19 cellular contexts compared by ENCODE assay signal in genomic region chr9:128033609-128034008, GRCh38. TPM values are rescaled to one million over a fixed set of nuclear protein-coding genes. Genes with fewer than 3 reads are reported as not detected.
DNase-seq lines count a peak whose midpoint lies in the region; ATAC-seq and TF ChIP-seq lines count a peak whose summit lies in the region.
"Had no signal": no experiment of that assay in that cellular context is flagged by ENCODE, and none has a peak within 500 bp of the region (broad histone marks: within the 10 kb centered on the region; RNA-seq: fewer than 3 reads in every experiment).

No MANE protein-coding gene starts in this region.

- CTCF ChIA-PET in PC-9 (lab: Charles Lee): interaction anchor here (0.6 to 2.7 kb wide), 3 partner anchors 43 to 92 kb away, joined by 3 to 23 read pairs (median 3); no protein-coding TSS in a partner anchor

- H3F3A ChIP-seq in PC-9 (ENCODE audit: insufficient read depth, low read depth): peaks cover 12% of the 10 kb centered on the region
- H3F3A ChIP-seq in neural progenitor cell (ENCODE audit: low read depth): peaks cover 9% of the 10 kb centered on the region

- TF ChIP-seq EP300 in stomach (IDR thresholded peaks at IDR 0.05): no peak

- no peak for ATAC-seq in activated naive CD8-positive, alpha-beta T cell treated with anti-CD3 and anti-CD28 coated beads, Interleukin-2, amount 10 ng/mL, durations not matched to agents 7 days and 5 days (ENCODE audit: low read depth)

- H3K9me3 Mint-ChIP-seq in activated T-cell treated with anti-CD3 and anti-CD28 coated beads, Interleukin-2, amount 50 U/mL, for 24 hours: no peaks in the 10 kb centered on the region
- no peaks in the 10 kb centered on the region for H3K9me3 Mint-ChIP-seq in activated naive CD8-positive, alpha-beta T cell treated with anti-CD3 and anti-CD28 coated beads, Interleukin-2, amount 10 ng/mL, durations not matched to agents 7 days and 5 days
- H3K9me3 Mint-ChIP-seq in neural progenitor cell: no peaks in the 10 kb centered on the region
- H3K9me3 Mint-ChIP-seq: mesothelial cell of epicardium had no signal

- H3K4me2 ChIP-seq in PC-9 (peak overlapping the region; percentile 45; the same call in 1 of the 2 replicates), neural progenitor cell (no peak overlapping the region)

- no peak for DNase-seq in activated T-cell treated with anti-CD3 and anti-CD28 coated beads, Interleukin-2, amount 50 U/mL, for 24 hours
- no peak for DNase-seq in activated T-cell treated with anti-CD3 and anti-CD28 coated beads, Interleukin-2, amount 50 U/mL, for 1 hour
- DNase-seq in PC-9 (no peak), neural progenitor cell (ENCODE audit: low spot score) (peak; percentile 29), stomach (no peak), NCI-H526 (lab: John Stamatoyannopoulos, UW) (no peak), adrenal gland (no peak)
- no peak for DNase-seq in activated naive CD8-positive, alpha-beta T cell treated with anti-CD3 and anti-CD28 coated beads, Interleukin-2, amount 10 ng/mL, durations not matched to agents 7 days and 5 days
- DNase-seq: aorta, DMS79, hypothalamus, Kasumi-1, kidney glomerular epithelial cell, NCI-H2171 treated with DMSO at 0.1 percent for 48 hours, NCI-H748 treated with DMSO at 0.1 percent for 48 hours, uterus had no signal

- TF ChIP-seq POLR2A in stomach (IDR thresholded peaks at IDR 0.05): no peak
- no peak for TF ChIP-seq POLR2A in adrenal gland (IDR thresholded peaks at IDR 0.05)

- H2AFZ ChIP-seq in PC-9 (no peak overlapping the region), neural progenitor cell (replicated peaks) (no peak overlapping the region)

- H4K20me1 ChIP-seq in PC-9 (ENCODE audit: insufficient read depth) (no peaks in the 10 kb centered on the region), neural progenitor cell (ENCODE audit: low read depth) (no peaks in the 10 kb centered on the region)

- H3K36me3 ChIP-seq in PC-9 (ENCODE audit: low read depth): no peaks in the 10 kb centered on the region
- H3K36me3 ChIP-seq in neural progenitor cell: no peaks in the 10 kb centered on the region
- no peaks in the 10 kb centered on the region for H3K36me3 ChIP-seq in stomach
- H3K36me3 ChIP-seq in adrenal gland (replicated peaks in 1 of 2): no peaks in the 10 kb centered on the region
- H3K36me3 ChIP-seq: HAP-1, uterus had no signal

- no TSS peak for BruUV-seq in PC-9 (replicated peaks; lab: Mats Ljungman, UMichigan)

- H3K4me3 Mint-ChIP-seq in activated T-cell treated with anti-CD3 and anti-CD28 coated beads, Interleukin-2, amount 50 U/mL, for 24 hours: no peak overlapping the region
- peak overlapping the region; percentile 61 for H3K4me3 Mint-ChIP-seq in activated naive CD8-positive, alpha-beta T cell treated with anti-CD3 and anti-CD28 coated beads, Interleukin-2, amount 10 ng/mL, durations not matched to agents 7 days and 5 days
- no peak overlapping the region for H3K4me3 Mint-ChIP-seq in neural progenitor cell
- H3K4me3 Mint-ChIP-seq: mesothelial cell of epicardium had no signal

- no peaks in the 10 kb centered on the region for H3K27me3 ChIP-seq in PC-9 (ENCODE audit: insufficient read depth, low read depth)
- no peaks in the 10 kb centered on the region for H3K27me3 ChIP-seq in neural progenitor cell
- H3K27me3 ChIP-seq in stomach: no peaks in the 10 kb centered on the region
- no peaks in the 10 kb centered on the region for H3K27me3 ChIP-seq in adrenal gland
- H3K27me3 ChIP-seq: foreskin keratinocyte, uterus had no signal

- H3K4me1 Mint-ChIP-seq in activated T-cell treated with anti-CD3 and anti-CD28 coated beads, Interleukin-2, amount 50 U/mL, for 24 hours (ENCODE audit: low read depth): peaks cover 50% of the 10 kb centered on the region
- H3K4me1 Mint-ChIP-seq in activated naive CD8-positive, alpha-beta T cell treated with anti-CD3 and anti-CD28 coated beads, Interleukin-2, amount 10 ng/mL, durations not matched to agents 7 days and 5 days: peaks cover 36% of the 10 kb centered on the region
- H3K4me1 Mint-ChIP-seq in neural progenitor cell: peaks cover 6% of the 10 kb centered on the region

- no peaks in the 10 kb centered on the region for H3K9me2 ChIP-seq in PC-9 (ENCODE audit: insufficient read depth)

- H3K27ac ChIP-seq in PC-9 (peak overlapping the region; percentile 41), neural progenitor cell (no peak overlapping the region), stomach (peak overlapping the region in 1 of 5 donors; percentile 25), adrenal gland (no peak overlapping the region)
- H3K27ac ChIP-seq: foreskin keratinocyte, uterus had no signal

- H3K9me3 ChIP-seq in PC-9 (ENCODE audit: insufficient read depth, low read depth): no peaks in the 10 kb centered on the region
- H3K9me3 ChIP-seq in neural progenitor cell (ENCODE audit: low read depth): no peaks in the 10 kb centered on the region
- H3K9me3 ChIP-seq in stomach: no peaks in the 10 kb centered on the region
- no peaks in the 10 kb centered on the region for H3K9me3 ChIP-seq in adrenal gland (replicated peaks in 1 of 3)
- H3K9me3 ChIP-seq: HAP-1, uterus had no signal

- H3K36me3 Mint-ChIP-seq in activated T-cell treated with anti-CD3 and anti-CD28 coated beads, Interleukin-2, amount 50 U/mL, for 24 hours (ENCODE audit: low read depth): no peaks in the 10 kb centered on the region
- no peaks in the 10 kb centered on the region for H3K36me3 Mint-ChIP-seq in activated naive CD8-positive, alpha-beta T cell treated with anti-CD3 and anti-CD28 coated beads, Interleukin-2, amount 10 ng/mL, durations not matched to agents 7 days and 5 days
- H3K36me3 Mint-ChIP-seq in neural progenitor cell: no peaks in the 10 kb centered on the region
- H3K36me3 Mint-ChIP-seq: mesothelial cell of epicardium had no signal

- intact Hi-C loops in PC-9 (cut with micrococcal nuclease; ENCODE audit: unreplicated experiment): loop anchor here (2.0 kb wide), 2 partner anchors 27 to 49 kb away; no protein-coding TSS in a partner anchor
- intact Hi-C loops in stomach (cut with DNase I; ENCODE audit: low total_unique reads): loop anchor here (10.0 kb wide), 1 partner anchor 49 kb away; the partner anchor contains the start of gene EEIG1
- intact Hi-C loops in adrenal gland (cut with DNase I): loop anchor here in 1 of 2 donors (2.0 kb wide), 1 partner anchor 89 kb away; no protein-coding TSS in a partner anchor

- TF ChIP-seq CTCF in PC-9 (conservative IDR thresholded peaks at IDR 0.05): no peak
- no peak for TF ChIP-seq CTCF in neural progenitor cell (IDR thresholded peaks at IDR 0.05)
- TF ChIP-seq CTCF in stomach (IDR thresholded peaks at IDR 0.05): no peak
- TF ChIP-seq CTCF in adrenal gland (IDR thresholded peaks at IDR 0.05): no peak

- peak overlapping the region; percentile 86 for H3K27ac Mint-ChIP-seq in activated T-cell treated with anti-CD3 and anti-CD28 coated beads, Interleukin-2, amount 50 U/mL, for 24 hours
- peak overlapping the region; percentile 79 for H3K27ac Mint-ChIP-seq in activated naive CD8-positive, alpha-beta T cell treated with anti-CD3 and anti-CD28 coated beads, Interleukin-2, amount 10 ng/mL, durations not matched to agents 7 days and 5 days
- H3K27ac Mint-ChIP-seq in neural progenitor cell: no peak overlapping the region
- H3K27ac Mint-ChIP-seq: mesothelial cell of epicardium had no signal

- H3K4me3 ChIP-seq in PC-9 (no peak overlapping the region), neural progenitor cell (no peak overlapping the region), stomach (no peak overlapping the region), adrenal gland (no peak overlapping the region)
- H3K4me3 ChIP-seq: HAP-1, uterus had no signal

- H3K79me2 ChIP-seq in PC-9 (ENCODE audit: low read depth): no peaks in the 10 kb centered on the region
- H3K79me2 ChIP-seq in neural progenitor cell (ENCODE audit: low read depth): no peaks in the 10 kb centered on the region

- 84 to 90% (median 87%) methylated on average over 4 of the region's 4 CpGs for WGBS in stomach, 5 donors
- 90 to 94% (median 91%) methylated on average over 4 of the region's 4 CpGs for WGBS in adrenal gland, 4 donors

- no peaks in the 10 kb centered on the region for H3K27me3 Mint-ChIP-seq in activated T-cell treated with anti-CD3 and anti-CD28 coated beads, Interleukin-2, amount 50 U/mL, for 24 hours
- H3K27me3 Mint-ChIP-seq in activated naive CD8-positive, alpha-beta T cell treated with anti-CD3 and anti-CD28 coated beads, Interleukin-2, amount 10 ng/mL, durations not matched to agents 7 days and 5 days: no peaks in the 10 kb centered on the region
- peaks cover 4% of the 10 kb centered on the region for H3K27me3 Mint-ChIP-seq in neural progenitor cell (ENCODE audit: insufficient read depth, low read depth)

- H3K4me1 ChIP-seq in PC-9 (replicated peaks; ENCODE audit: insufficient read depth) (peaks cover 18% of the 10 kb centered on the region), neural progenitor cell (no peaks in the 10 kb centered on the region), stomach (peaks cover 0 to 11% (median 3%) of the 10 kb centered on the region in 4 donors), adrenal gland (replicated peaks in 1 of 2) (peaks cover 0 to 6% of the 10 kb centered on the region in 2 donors)
- H3K4me1 ChIP-seq: foreskin keratinocyte, HAP-1, uterus had no signal

- H3K9ac ChIP-seq in neural progenitor cell: no peak overlapping the region

- POLR2A ChIA-PET in PC-9 (lab: Charles Lee; ENCODE audit: unreplicated experiment): no interaction called here
- POLR2A ChIA-PET in activated naive CD8-positive, alpha-beta T cell treated with anti-CD3 and anti-CD28 coated beads, Interleukin-2, amount 10 ng/mL, durations not matched to agents 7 days and 5 days (lab: Charles Lee): interaction anchor here (0.8 to 18.1 kb wide), 5 partner anchors 9 to 90 kb away, joined by 3 to 389 read pairs (median 3); partner anchors contain the start of gene EEIG1

RNA-seq across cellular contexts. Expression of gene NAIF1, which starts 33.5 kb away (rescaled TPM):
- total RNA-seq in PC-9 (2021): 16.1 and 17.3 TPM in 2 replicates
- 10 to 100 TPM; 11.8 to 13.2 TPM for total RNA-seq in activated naive CD8-positive, alpha-beta T cell treated with anti-CD3 and anti-CD28 coated beads, Interleukin-2, amount 10 ng/mL, durations not matched to agents 7 days and 5 days
- total RNA-seq in neural progenitor cell (ENCODE audit: low replicate concordance): 8.4 and 9.5 TPM in 2 replicates
- 10 to 100 TPM in 2 of 5 donors, 1 to 10 TPM in 3; 1.8 to 40.3 (median 6.7) TPM for total RNA-seq in stomach
- polyA plus RNA-seq in stomach: 10 to 100 TPM in 1 of 3 donors, 1 to 10 TPM in 2; 7.0 to 10.3 (median 8.7) TPM
- total RNA-seq in adrenal gland: 10 to 100 TPM in 6 of 8 donors, 1 to 10 TPM in 2; 8.0 to 20.7 (median 12.2) TPM
- 10 to 100 TPM in 2 of 3 donors, 1 to 10 TPM in 1; 6.6 to 12.8 (median 10.8) TPM for polyA plus RNA-seq in adrenal gland

RNA-seq across cellular contexts. Expression of gene SLC25A25, which starts 34.4 kb away (rescaled TPM):
- 11.7 and 13.4 TPM in 2 replicates for total RNA-seq in PC-9 (2021)
- total RNA-seq in activated naive CD8-positive, alpha-beta T cell treated with anti-CD3 and anti-CD28 coated beads, Interleukin-2, amount 10 ng/mL, durations not matched to agents 7 days and 5 days: 10 to 100 TPM; 21.2 to 21.8 TPM
- 8.5 and 15.7 TPM in 2 replicates for total RNA-seq in neural progenitor cell (ENCODE audit: low replicate concordance)
- 10 to 100 TPM; 12.3 to 37.1 (median 32.6) TPM for total RNA-seq in stomach
- 1 to 10 TPM; 7.9 to 9.2 (median 8.1) TPM for polyA plus RNA-seq in stomach
- 10 to 100 TPM; 11.4 to 60.6 (median 25.5) TPM for total RNA-seq in adrenal gland
- 10 to 100 TPM; 13.6 to 14.1 (median 13.9) TPM for polyA plus RNA-seq in adrenal gland

RNA-seq across cellular contexts. Expression of gene EEIG1, which starts 52.8 kb away (rescaled TPM):
- total RNA-seq in PC-9 (2021): 176 and 208 TPM in 2 replicates
- total RNA-seq in activated naive CD8-positive, alpha-beta T cell treated with anti-CD3 and anti-CD28 coated beads, Interleukin-2, amount 10 ng/mL, durations not matched to agents 7 days and 5 days: 100 to 1,000 TPM; 329 to 366 TPM
- 8.8 and 30.8 TPM in 2 replicates for total RNA-seq in neural progenitor cell (ENCODE audit: low replicate concordance)
- total RNA-seq in stomach: 100 to 1,000 TPM in 2 of 5 donors, 10 to 100 TPM in 3; 26.3 to 406 (median 83.4) TPM
- polyA plus RNA-seq in stomach: 100 to 1,000 TPM in 1 of 3 donors, 10 to 100 TPM in 2; 24.4 to 118 (median 38.5) TPM
- 100 to 1,000 TPM in 2 of 8 donors, 10 to 100 TPM in 6; 35.6 to 179 (median 72.0) TPM for total RNA-seq in adrenal gland
- polyA plus RNA-seq in adrenal gland: 10 to 100 TPM; 24.5 to 49.5 (median 32.6) TPM
